ENCODE assay signal across 18 cellular contexts in the genomic region with DNA sequence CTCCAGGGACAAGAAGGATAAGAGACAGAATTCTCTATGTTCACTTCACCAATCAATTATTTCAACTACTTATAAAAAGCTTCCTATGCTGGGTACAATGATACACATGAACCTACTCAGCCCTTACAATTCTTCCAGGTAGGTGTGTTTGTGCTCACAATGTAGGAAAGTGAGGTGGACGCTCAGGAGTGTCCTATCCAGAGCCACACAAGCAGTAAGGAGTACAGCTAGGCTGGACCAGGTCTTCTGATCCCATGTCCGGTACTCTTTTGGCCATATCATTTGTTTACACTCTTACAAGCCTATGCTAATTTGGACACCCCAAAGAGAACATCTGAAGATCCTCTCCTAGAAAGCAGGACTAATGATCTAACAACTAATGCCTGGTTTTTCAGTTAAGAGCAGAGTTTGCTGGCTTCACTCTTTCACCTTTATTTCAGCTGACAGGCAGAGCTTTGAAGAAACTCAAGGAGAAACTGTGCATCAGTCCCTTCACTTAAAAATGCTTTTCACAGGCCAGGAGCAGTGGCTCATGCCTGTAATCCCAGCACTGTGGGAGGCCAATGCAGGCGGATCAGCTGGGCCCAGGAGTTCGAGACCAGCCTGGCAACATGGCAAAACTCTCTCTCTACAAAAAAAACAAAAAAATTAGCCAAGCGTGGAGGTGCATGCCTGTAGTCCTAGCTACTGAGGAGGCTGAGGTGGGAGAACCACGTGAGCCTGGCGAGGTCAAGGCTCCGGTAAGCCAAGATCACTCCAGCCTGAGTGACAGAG. TPM values are rescaled to one million over a fixed set of nuclear protein-coding genes. Genes with fewer than 3 reads are reported as not detected.
DNase-seq lines count a peak whose midpoint lies in the region; ATAC-seq, FAIRE-seq and TF ChIP-seq lines count a peak whose summit lies in the region.
"Had no signal": no experiment of that assay in that cellular context is flagged by ENCODE, and none has a peak within 500 bp of the region (broad histone marks: within the 10 kb centered on the region; RNA-seq: fewer than 3 reads in every experiment).

No MANE protein-coding gene starts in this region.

- H2AFZ ChIP-seq in GM23338: no peak overlapping the region
- H2AFZ ChIP-seq in SK-N-SH (ENCODE audit: low read depth): no peak overlapping the region
- no peak overlapping the region for H2AFZ ChIP-seq in fibroblast of lung (ENCODE audit: low read length)
- H2AFZ ChIP-seq in OCI-LY7 (ENCODE audit: low read length): no peak overlapping the region

- no peak for TF ChIP-seq RAD21 in SK-N-SH (IDR thresholded peaks at IDR 0.05; ENCODE audit: low read length)

- BruUV-seq in OCI-LY7 (replicated peaks; lab: Mats Ljungman, UMichigan): no TSS peak

- intact Hi-C loops in OCI-LY7 (cut with micrococcal nuclease; ENCODE audit: unreplicated experiment): no loop called here

- H3K9me2 ChIP-seq in GM23338 (ENCODE audit: insufficient read depth): no peaks in the 10 kb centered on the region
- H3K9me2 ChIP-seq in SK-N-SH: no peaks in the 10 kb centered on the region
- no peaks in the 10 kb centered on the region for H3K9me2 ChIP-seq in OCI-LY7 (ENCODE audit: insufficient read depth, low read length)

- no peaks in the 10 kb centered on the region for H3K9me3 ChIP-seq in SK-N-SH
- no peaks in the 10 kb centered on the region for H3K9me3 ChIP-seq in fibroblast of lung (ENCODE audit: control insufficient read depth, insufficient read depth, low read depth, low read length)
- no peaks in the 10 kb centered on the region for H3K9me3 ChIP-seq in OCI-LY7 (ENCODE audit: low read length)
- H3K9me3 ChIP-seq: Peyer's patch had no signal

- H3K4me1 Mint-ChIP-seq in GM23338: peaks cover 51% of the 10 kb centered on the region
- H3K4me1 Mint-ChIP-seq in osteocyte (ENCODE audit: unreplicated experiment): peaks cover 57% of the 10 kb centered on the region
- H3K4me1 Mint-ChIP-seq: activated B cell treated with CpG ODN at 0.5 μM for 24 hours, T-cell had no signal

- H3K27me3 Mint-ChIP-seq in GM23338 (ENCODE audit: insufficient read depth, low read depth, poor library complexity) (peaks cover 5% of the 10 kb centered on the region), osteocyte (ENCODE audit: unreplicated experiment) (no peaks in the 10 kb centered on the region)

- TF ChIP-seq CTCF in GM23338 (conservative IDR thresholded peaks at IDR 0.05; ENCODE audit: low read depth in 2 of 2) (no peak), SK-N-SH (IDR thresholded peaks at IDR 0.05) (no peak), fibroblast of lung (conservative IDR thresholded peaks at IDR 0.05 in 1 of 2, IDR thresholded peaks at IDR 0.05 in 1 of 2; ENCODE audit: low read depth in 1 of 2, low read length in 2 of 2) (no peak), osteocyte (IDR thresholded peaks at IDR 0.05) (no peak), OCI-LY7 (conservative IDR thresholded peaks at IDR 0.05; ENCODE audit: low read length) (no peak)

- no peaks in the 10 kb centered on the region for H3K9me3 Mint-ChIP-seq in GM23338
- no peaks in the 10 kb centered on the region for H3K9me3 Mint-ChIP-seq in osteocyte (ENCODE audit: unreplicated experiment)
- H3K9me3 Mint-ChIP-seq: T-cell had no signal

- H3K36me3 Mint-ChIP-seq in GM23338 (ENCODE audit: low read depth): peaks cover 5% of the 10 kb centered on the region
- H3K36me3 Mint-ChIP-seq in osteocyte (ENCODE audit: unreplicated experiment): peaks cover 6% of the 10 kb centered on the region
- H3K36me3 Mint-ChIP-seq: activated CD8-positive, alpha-beta memory T cell treated with anti-CD3 and anti-CD28 coated beads, Interleukin-2, amount 10 ng/mL, durations not matched to agents 7 days and 5 days; T-cell had no signal

- FAIRE-seq in GM12892 (lab: Jason Lieb, UNC): no peak
- FAIRE-seq: colon, HTR-8/SVneo had no signal

- peak; percentile 16; the same call in 1 of the 3 replicates for ATAC-seq in GM23338
- no peak for ATAC-seq in HG03139 (IDR thresholded peaks at IDR 0.05; ENCODE audit: unreplicated experiment)
- ATAC-seq: activated CD8-positive, alpha-beta memory T cell treated with anti-CD3 and anti-CD28 coated beads, Interleukin-2, amount 10 ng/mL, durations not matched to agents 7 days and 5 days; T-cell had no signal

- peak overlapping the region; percentile 51; the same call in 1 of the 2 replicates for H3K9ac ChIP-seq in SK-N-SH
- H3K9ac ChIP-seq in fibroblast of lung (ENCODE audit: insufficient read depth, low read length): no peak overlapping the region

- TF ChIP-seq EP300 in SK-N-SH (IDR thresholded peaks at IDR 0.05; ENCODE audit: borderline replicate concordance in 1 of 2, low read depth in 1 of 2, low read length in 1 of 2): no peak

- no peaks in the 10 kb centered on the region; the same call in 1 of the 2 replicates for H3F3A ChIP-seq in GM23338 (replicated peaks; ENCODE audit: low read depth)
- H3F3A ChIP-seq in SK-N-SH (replicated peaks; ENCODE audit: insufficient read depth): peaks cover 13% of the 10 kb centered on the region

- CTCF ChIA-PET in SK-N-SH (lab: Yijun Ruan, JAX) (interaction anchor here (1.0 kb wide), 1 partner anchor 29 kb away, joined by 4 read pairs; no protein-coding TSS in a partner anchor), OCI-LY7 (lab: Charles Lee; ENCODE audit: unreplicated experiment) (no interaction called here)

- POLR2A ChIA-PET in SK-N-SH (lab: Yijun Ruan, JAX) (no interaction called here), OCI-LY7 (lab: Charles Lee) (no interaction called here)

- H3K4me2 ChIP-seq in GM23338: peak overlapping the region; percentile 60
- peak overlapping the region; percentile 53 for H3K4me2 ChIP-seq in SK-N-SH
- peak overlapping the region; percentile 8 for H3K4me2 ChIP-seq in fibroblast of lung (ENCODE audit: extremely low read depth, insufficient read depth, low read length)
- no peak overlapping the region for H3K4me2 ChIP-seq in OCI-LY7 (ENCODE audit: low read length)

- H3K36me3 ChIP-seq in GM23338 (ENCODE audit: insufficient read depth) (no peaks in the 10 kb centered on the region), SK-N-SH (replicated peaks in 1 of 2; ENCODE audit: control insufficient read depth in 1 of 2, insufficient read depth in 2 of 2, low read length in 1 of 2) (no peaks in the 10 kb centered on the region), fibroblast of lung (ENCODE audit: control insufficient read depth, insufficient read depth, low read length) (no peaks in the 10 kb centered on the region), OCI-LY7 (ENCODE audit: insufficient read depth, low read length) (no peaks in the 10 kb centered on the region)
- H3K36me3 ChIP-seq: Peyer's patch had no signal

- H3K27me3 ChIP-seq in GM23338 (ENCODE audit: insufficient read depth) (no peaks in the 10 kb centered on the region), SK-N-SH (ENCODE audit: insufficient read depth) (no peaks in the 10 kb centered on the region), fibroblast of lung (ENCODE audit: control insufficient read depth, insufficient read depth, low read length) (no peaks in the 10 kb centered on the region)
- H3K27me3 ChIP-seq: Peyer's patch had no signal

- H3K27ac ChIP-seq in GM23338 (ENCODE audit: low read depth) (peak overlapping the region; percentile 78), SK-N-SH (ENCODE audit: low read depth in 2 of 2, low read length in 1 of 2) (peak overlapping the region in 1 of 2 experiments; percentile 74; a peak in 2 of 4 replicates), fibroblast of lung (ENCODE audit: insufficient read depth, low read length) (peak overlapping the region; percentile 51), OCI-LY7 (ENCODE audit: low read depth, low read length, poor library complexity, severe bottlenecking) (no peak overlapping the region)

- TF ChIP-seq POLR2A in GM12892 (IDR thresholded peaks at IDR 0.05; ENCODE audit: low read depth, low read length): no peak

- no peak overlapping the region for H3K4me3 Mint-ChIP-seq in GM23338
- no peak overlapping the region for H3K4me3 Mint-ChIP-seq in osteocyte (ENCODE audit: unreplicated experiment)
- H3K4me3 Mint-ChIP-seq: activated B cell treated with CpG ODN at 0.5 μM for 24 hours; activated CD8-positive, alpha-beta memory T cell treated with anti-CD3 and anti-CD28 coated beads, Interleukin-2, amount 10 ng/mL, durations not matched to agents 7 days and 5 days; T-cell had no signal

- H3K27ac Mint-ChIP-seq in GM23338 (peak overlapping the region; percentile 6), osteocyte (ENCODE audit: unreplicated experiment) (peak overlapping the region; percentile 42)
- H3K27ac Mint-ChIP-seq: activated B cell treated with CpG ODN at 0.5 μM for 24 hours; activated CD8-positive, alpha-beta memory T cell treated with anti-CD3 and anti-CD28 coated beads, Interleukin-2, amount 10 ng/mL, durations not matched to agents 7 days and 5 days; T-cell had no signal

- peaks cover 62% of the 10 kb centered on the region for H4K20me1 ChIP-seq in GM23338 (replicated peaks; ENCODE audit: insufficient read depth)
- peaks cover 100% of the 10 kb centered on the region for H4K20me1 ChIP-seq in SK-N-SH (ENCODE audit: insufficient read depth)
- no peaks in the 10 kb centered on the region for H4K20me1 ChIP-seq in fibroblast of lung (ENCODE audit: control insufficient read depth, extremely low read depth, insufficient read depth, low read length)
- H4K20me1 ChIP-seq in OCI-LY7 (ENCODE audit: insufficient read depth, low read length): no peaks in the 10 kb centered on the region

- whole genome bisulfite sequencing in SK-N-SH (ENCODE audit: low lambda C conversion rate): 64% methylated on average over 8 of the region's 8 CpGs

- H3K4me3 ChIP-seq in GM23338 (no peak overlapping the region), SK-N-SH (ENCODE audit: low read depth in 2 of 2, low read length in 1 of 2) (no peak overlapping the region), fibroblast of lung (replicated peaks in 1 of 4; ENCODE audit: control extremely low read depth in 1 of 4, insufficient read depth in 1 of 4, low read depth in 3 of 4, low read length in 4 of 4) (no peak overlapping the region), OCI-LY7 (ENCODE audit: low read depth, low read length, poor library complexity, severe bottlenecking) (no peak overlapping the region)
- H3K4me3 ChIP-seq: Peyer's patch had no signal

- H3K4me1 ChIP-seq in GM23338 (ENCODE audit: insufficient read depth) (peaks cover 50% of the 10 kb centered on the region), SK-N-SH (ENCODE audit: control insufficient read depth in 1 of 2, insufficient read depth in 2 of 2, low read depth in 1 of 2, low read length in 1 of 2) (peaks cover 0 to 8% of the 10 kb centered on the region in 2 experiments; a peak in 2 of 4 replicates), fibroblast of lung (ENCODE audit: control insufficient read depth, extremely low read depth, insufficient read depth, low read length) (peaks cover 10% of the 10 kb centered on the region), OCI-LY7 (ENCODE audit: insufficient read depth, low read length, poor library complexity, severe bottlenecking) (no peaks in the 10 kb centered on the region)

- DNase-seq in GM23338 (ENCODE audit: low spot score) (no peak), SK-N-SH (no peak), fibroblast of lung (ENCODE audit: low read depth in 2 of 2) (no peak), osteocyte (ENCODE audit: extremely low spot score, unreplicated experiment) (no peak), OCI-LY7 (ENCODE audit: low spot score) (no peak), GM12892 (ENCODE audit: insufficient read length) (no peak)
- DNase-seq in effector CD4-positive, alpha-beta T cell: no peak
- DNase-seq: activated B cell treated with CpG ODN at 0.5 μM for 24 hours; activated CD8-positive, alpha-beta memory T cell treated with anti-CD3 and anti-CD28 coated beads, Interleukin-2, amount 10 ng/mL, durations not matched to agents 7 days and 5 days; activated effector memory CD4-positive, alpha-beta T cell treated with Interleukin-2 at 50 U/mL for 16 hours; amygdala; MM.1S; NCI-H526 treated with DMSO at 0.1 percent for 48 hours; Peyer's patch; T-cell had no signal

- H3K79me2 ChIP-seq in GM23338 (replicated peaks; ENCODE audit: insufficient read depth) (peaks cover 100% of the 10 kb centered on the region), SK-N-SH (ENCODE audit: insufficient read depth) (peaks cover 100% of the 10 kb centered on the region), fibroblast of lung (ENCODE audit: control insufficient read depth, insufficient read depth, low read length) (peaks cover 74% of the 10 kb centered on the region), OCI-LY7 (ENCODE audit: insufficient read depth, low read depth, low read length) (no peaks in the 10 kb centered on the region)

RNA-seq across cellular contexts. Expression of a gene that starts 27.5 kb away (rescaled TPM):
- total RNA-seq in GM23338 (2014; rRNA removed; shearing (Covaris generic)): 84.5 and 87.4 TPM in 2 replicates
- polyA plus RNA-seq in GM23338 (2016; fragmentation: Nextera tagmentation; extraction: Ambion mirVana): 79.6 and 82.9 TPM in 2 replicates
- polyA plus RNA-seq in SK-N-SH (2012; rRNA removed): 5.4 and 5.9 TPM in 2 replicates
- polyA plus RNA-seq in SK-N-SH (2012; cell fraction: cytosol; rRNA removed): 11.2 and 11.8 TPM in 2 replicates
- polyA plus RNA-seq in SK-N-SH (2012; cell fraction: nucleus; rRNA removed): 25.0 and 29.3 TPM in 2 replicates
- total RNA-seq in fibroblast of lung: 26.2 and 46.1 TPM in 2 replicates
- 5.5 and 7.1 TPM in 2 replicates for polyA plus RNA-seq in fibroblast of lung
- 72.6 and 75.1 TPM in 2 replicates for polyA plus RNA-seq in fibroblast of lung (2012)
- 26.0 and 30.6 TPM in 2 replicates for polyA minus RNA-seq in fibroblast of lung (ENCODE audit: low replicate concordance)
- 96.7 and 101 TPM in 2 replicates for total RNA-seq in osteocyte
- total RNA-seq in OCI-LY7 (2014; rRNA removed; shearing (Covaris generic)): 0.28 TPM in 1 of 2 replicates, not detected in the other
- not detected in 2 replicates for total RNA-seq in OCI-LY7 (2022)
- not detected for polyA plus RNA-seq in GM12892 (2012; ENCODE audit: missing spikeins)

Comparison
In these comparisons a context has a peak if more than half of its experiments do, and no peak if none do; other contexts are left out.
1. RNA of a gene that starts 27.5 kb away (total RNA-seq): 96.7 to 101 TPM in osteocyte, 84.5 to 87.4 TPM in GM23338 and 26.2 to 46.1 TPM in fibroblast of lung; 0.28 TPM in OCI-LY7; every median in the first group is over 10 times any median in the second.